ENCODE assay signal across 30 cellular contexts in the genomic region with DNA sequence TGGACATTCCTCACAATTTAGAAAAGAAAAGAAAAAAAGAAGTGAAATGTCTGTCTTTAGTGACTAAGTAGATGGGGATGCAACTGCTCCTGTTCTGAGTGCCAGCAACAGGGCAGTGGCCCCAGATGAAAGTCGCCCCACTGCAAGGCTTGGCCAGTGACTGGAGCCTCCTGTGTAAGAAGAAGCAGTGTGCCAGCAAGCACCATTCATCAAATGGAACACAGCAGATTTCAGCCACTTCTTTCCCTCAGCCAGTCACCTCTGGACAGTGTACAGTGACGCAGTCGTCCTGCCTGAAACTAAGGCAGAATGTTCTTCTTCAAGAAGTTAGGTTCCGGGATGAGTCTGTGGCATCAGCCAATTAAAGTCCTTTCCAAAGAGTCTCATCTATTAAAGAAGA.
DNase-seq lines count a peak whose midpoint lies in the region; ATAC-seq and TF ChIP-seq lines count a peak whose summit lies in the region.
"Had no signal": no experiment of that assay in that cellular context is flagged by ENCODE, and none has a peak within 500 bp of the region (broad histone marks: within the 10 kb centered on the region; RNA-seq: fewer than 3 reads in every experiment).

No MANE protein-coding gene starts in this region.

- peak overlapping the region; percentile 96 for H3K27ac Mint-ChIP-seq in neural progenitor cell
- H3K27ac Mint-ChIP-seq: activated CD8-positive, alpha-beta T cell treated with anti-CD3 and anti-CD28 coated beads, Interleukin-2, amount 10 ng/mL, durations not matched to agents 7 days and 5 days; activated naive CD8-positive, alpha-beta T cell treated with anti-CD3 and anti-CD28 coated beads for 36 hours; stimulated activated memory B cell treated with anti-CD40 and anti-IgM and Interleukin-4, amounts not matched to agents 10 μg/mL and 1 μg/mL and 100 μg/mL, for 72 hours had no signal

- peaks cover 59% of the 10 kb centered on the region for H3K4me1 Mint-ChIP-seq in neural progenitor cell
- H3K4me1 Mint-ChIP-seq: activated naive CD8-positive, alpha-beta T cell treated with anti-CD3 and anti-CD28 coated beads for 36 hours; stimulated activated memory B cell treated with anti-CD40 and anti-IgM and Interleukin-4, amounts not matched to agents 10 μg/mL and 1 μg/mL and 100 μg/mL, for 72 hours had no signal

- H3K27me3 Mint-ChIP-seq in neural progenitor cell (ENCODE audit: insufficient read depth, low read depth), result peaks cover 4% of the 10 kb centered on the region
- H3K27me3 Mint-ChIP-seq: activated naive CD8-positive, alpha-beta T cell treated with anti-CD3 and anti-CD28 coated beads for 36 hours had no signal

- TF ChIP-seq CTCF in RWPE2 (IDR thresholded peaks at IDR 0.05; ENCODE audit: poor library complexity, severe bottlenecking) (no peak), neural progenitor cell (IDR thresholded peaks at IDR 0.05) (no peak)

- peaks cover 5% of the 10 kb centered on the region for H3K36me3 Mint-ChIP-seq in neural progenitor cell
- H3K36me3 Mint-ChIP-seq: activated naive CD8-positive, alpha-beta T cell treated with anti-CD3 and anti-CD28 coated beads for 36 hours; stimulated activated memory B cell treated with anti-CD40 and anti-IgM and Interleukin-4, amounts not matched to agents 10 μg/mL and 1 μg/mL and 100 μg/mL, for 72 hours had no signal

- no peaks in the 10 kb centered on the region for H4K20me1 ChIP-seq in neural progenitor cell (ENCODE audit: low read depth)

- H3K27me3 ChIP-seq in RWPE2 (ENCODE audit: insufficient read depth, poor library complexity, severe bottlenecking) (no peaks in the 10 kb centered on the region), neural progenitor cell (no peaks in the 10 kb centered on the region)
- H3K27me3 ChIP-seq: sigmoid colon, suprapubic skin had no signal

- no peaks in the 10 kb centered on the region for H3K79me2 ChIP-seq in neural progenitor cell (ENCODE audit: low read depth)

- no peak overlapping the region for H2AFZ ChIP-seq in neural progenitor cell (replicated peaks)

- H3K4me1 ChIP-seq in RWPE2 (ENCODE audit: insufficient read depth, poor library complexity, severe bottlenecking) (no peaks in the 10 kb centered on the region), neural progenitor cell (peaks cover 48% of the 10 kb centered on the region)
- H3K4me1 ChIP-seq: prostate gland had no signal

- H3K9me3 Mint-ChIP-seq in neural progenitor cell, result peaks cover 2% of the 10 kb centered on the region
- H3K9me3 Mint-ChIP-seq: activated naive CD8-positive, alpha-beta T cell treated with anti-CD3 and anti-CD28 coated beads for 36 hours; central memory CD8-positive, alpha-beta T cell; stimulated activated memory B cell treated with anti-CD40 and anti-IgM and Interleukin-4, amounts not matched to agents 10 μg/mL and 1 μg/mL and 100 μg/mL, for 72 hours had no signal

- no peaks in the 10 kb centered on the region for H3K36me3 ChIP-seq in RWPE2 (ENCODE audit: low read depth)
- no peaks in the 10 kb centered on the region for H3K36me3 ChIP-seq in neural progenitor cell
- H3K36me3 ChIP-seq: prostate gland, sigmoid colon, suprapubic skin had no signal

- H3K4me2 ChIP-seq in neural progenitor cell, result peak overlapping the region; percentile 53

- no peak overlapping the region for H3K9ac ChIP-seq in neural progenitor cell

- H3K27ac ChIP-seq in RWPE2 (ENCODE audit: poor library complexity, severe bottlenecking), result no peak overlapping the region
- no peak overlapping the region for H3K27ac ChIP-seq in neural progenitor cell
- H3K27ac ChIP-seq: prostate gland, suprapubic skin had no signal

- ATAC-seq in RWPE2 (ENCODE audit: low read depth) (peak; percentile 38; the same call in 1 of the 3 replicates), HG02884 (IDR thresholded peaks at IDR 0.05; ENCODE audit: unreplicated experiment) (no peak)
- ATAC-seq: activated CD8-positive, alpha-beta T cell treated with anti-CD3 and anti-CD28 coated beads, Interleukin-2, amount 10 ng/mL, durations not matched to agents 7 days and 5 days; GM12878; left ventricle myocardium superior; mucosa of descending colon; SK-N-SH treated with all-trans-retinoic acid at 6 μM for 48 hours; stimulated activated memory B cell treated with anti-CD40 and anti-IgM and Interleukin-4, amounts not matched to agents 10 μg/mL and 1 μg/mL and 100 μg/mL, for 72 hours had no signal

- peaks cover 32% of the 10 kb centered on the region for H3F3A ChIP-seq in neural progenitor cell (ENCODE audit: low read depth)

- peak; percentile 43 for DNase-seq in AG08395 (ENCODE audit: low spot score)
- no peak for DNase-seq in RWPE2 (ENCODE audit: low spot score)
- peak; percentile 29 for DNase-seq in globus pallidus (ENCODE audit: low spot score)
- DNase-seq in neural progenitor cell (ENCODE audit: low spot score), result no peak
- no peak for DNase-seq in effector CD8-positive, alpha-beta T cell (lab: John Stamatoyannopoulos, UW)
- no peak for DNase-seq in NK-92 (lab: John Stamatoyannopoulos, UW; ENCODE audit: unreplicated experiment)
- DNase-seq in foreskin melanocyte, result no peak
- DNase-seq: 8988T; activated CD8-positive, alpha-beta T cell treated with anti-CD3 and anti-CD28 coated beads, Interleukin-2, amount 10 ng/mL, durations not matched to agents 7 days and 5 days; activated effector memory CD4-positive, alpha-beta T cell treated with Interleukin-2 at 50 U/mL for 16 hours; activated naive CD8-positive, alpha-beta T cell treated with anti-CD3 and anti-CD28 coated beads for 36 hours; dermis blood vessel endothelial cell; DMS79; glutamatergic neuron; Kasumi-1; left ventricle myocardium superior; mucosa of descending colon; NCI-H1694; NCI-H446 treated with DMSO at 0.1 percent for 48 hours; OCI-M1; sigmoid colon; stimulated activated CD4-positive, alpha-beta T cell treated with anti-CD3 and anti-CD28 coated beads, Interleukin-4, amount 100 ng/mL, for 4 hours; T-helper 2 cell had no signal

- H3K9me3 ChIP-seq in RWPE2 (ENCODE audit: severe bottlenecking) (no peaks in the 10 kb centered on the region), neural progenitor cell (ENCODE audit: low read depth) (no peaks in the 10 kb centered on the region)
- H3K9me3 ChIP-seq: mucosa of descending colon, prostate gland, sigmoid colon, suprapubic skin had no signal

- H3K4me3 Mint-ChIP-seq in neural progenitor cell, result no peak overlapping the region
- H3K4me3 Mint-ChIP-seq: activated CD8-positive, alpha-beta T cell treated with anti-CD3 and anti-CD28 coated beads, Interleukin-2, amount 10 ng/mL, durations not matched to agents 7 days and 5 days; activated naive CD8-positive, alpha-beta T cell treated with anti-CD3 and anti-CD28 coated beads for 36 hours; central memory CD8-positive, alpha-beta T cell; stimulated activated memory B cell treated with anti-CD40 and anti-IgM and Interleukin-4, amounts not matched to agents 10 μg/mL and 1 μg/mL and 100 μg/mL, for 72 hours had no signal

- H3K4me3 ChIP-seq in RWPE2 (ENCODE audit: severe bottlenecking) (no peak overlapping the region), neural progenitor cell (no peak overlapping the region)
- H3K4me3 ChIP-seq: GM12878, mucosa of descending colon, prostate gland, sigmoid colon, suprapubic skin had no signal

Comparison
In these comparisons a context has a peak if more than half of its experiments do, and no peak if none do; other contexts are left out.
1. DNase-seq: peak in AG08395 (single experiment) and globus pallidus (single experiment); none in RWPE2 (single experiment), neural progenitor cell (single experiment), effector CD8-positive, alpha-beta T cell (single experiment), NK-92 (single experiment) and foreskin melanocyte (single experiment).